In genomic region chr1:9652379-9653194, GRCh38 we compare ENCODE assay signal across 8 cellular contexts. TPM values are rescaled to one million over a fixed set of nuclear protein-coding genes. Genes with fewer than 3 reads are reported as not detected.
DNase-seq lines count a peak whose midpoint lies in the region; ATAC-seq and TF ChIP-seq lines count a peak whose summit lies in the region.

No MANE protein-coding gene starts in this region.

- H3K27me3 ChIP-seq in BLaER1 = no peaks in the 10 kb centered on the region

- TF ChIP-seq CTCF in activated B cell treated with CpG ODN at 0.5 μM for 24 hours (IDR thresholded peaks at IDR 0.05) (no peak), nephron progenitor cell (IDR thresholded peaks at IDR 0.05) (no peak)

- H3K36me3 ChIP-seq in BLaER1 = no peaks in the 10 kb centered on the region

- H3K36me3 Mint-ChIP-seq in activated B cell treated with CpG ODN at 0.5 μM for 24 hours (ENCODE audit: low read depth) (peaks cover 30% of the 10 kb centered on the region), nephron progenitor cell (ENCODE audit: low read depth) (no peaks in the 10 kb centered on the region)

- no peaks in the 10 kb centered on the region for H3K9me3 ChIP-seq in BLaER1

- peak; percentile 20 for ATAC-seq in HG02798 (IDR thresholded peaks at IDR 0.05; ENCODE audit: poor library complexity, unreplicated experiment)
- peak; percentile 12 for ATAC-seq in activated B cell treated with CpG ODN at 0.5 μM for 24 hours (ENCODE audit: low read depth)
- no peak for ATAC-seq in HG03442 (IDR thresholded peaks at IDR 0.05; ENCODE audit: unreplicated experiment)

- H3K4me3 Mint-ChIP-seq in activated B cell treated with CpG ODN at 0.5 μM for 24 hours (peak overlapping the region; percentile 96), nephron progenitor cell (peak overlapping the region; percentile 73)

- peak overlapping the region; percentile 94 for H3K4me3 ChIP-seq in BLaER1

- H3K27me3 Mint-ChIP-seq in activated B cell treated with CpG ODN at 0.5 μM for 24 hours = no peaks in the 10 kb centered on the region
- peaks cover 74% of the 10 kb centered on the region for H3K27me3 Mint-ChIP-seq in nephron progenitor cell (ENCODE audit: low read depth, poor library complexity)

- intact Hi-C loops in activated B cell treated with CpG ODN at 0.5 μM for 24 hours (cut with micrococcal nuclease) = loop anchor here (10.0 kb wide), 1 partner anchor 228 kb away; no protein-coding TSS in a partner anchor

- H3K4me2 ChIP-seq in BLaER1 = peak overlapping the region; percentile 96

- CTCF ChIA-PET in activated B cell treated with CpG ODN at 0.5 μM for 24 hours (lab: Charles Lee) = interaction anchor here (0.6 to 7.3 kb wide), 6 partner anchors 24 to 70 kb away, joined by 3 to 125 read pairs (median 3); partner anchors contain the start of gene TMEM201

- H3K9me3 Mint-ChIP-seq in activated B cell treated with CpG ODN at 0.5 μM for 24 hours = no peaks in the 10 kb centered on the region
- no peaks in the 10 kb centered on the region for H3K9me3 Mint-ChIP-seq in nephron progenitor cell

- H3K27ac Mint-ChIP-seq in activated B cell treated with CpG ODN at 0.5 μM for 24 hours (peak overlapping the region; percentile 99), nephron progenitor cell (no peak overlapping the region)

- peak overlapping the region; percentile 95 for H3K9ac ChIP-seq in BLaER1

- POLR2A ChIA-PET in activated B cell treated with CpG ODN at 0.5 μM for 24 hours (lab: Charles Lee) = interaction anchor here (0.6 to 13.1 kb wide), 21 partner anchors 8 to 780 kb away, joined by 3 to 699 read pairs (median 7); partner anchors contain the start of gene CTNNBIP1

- H3K4me1 Mint-ChIP-seq in activated B cell treated with CpG ODN at 0.5 μM for 24 hours (peaks cover 61% of the 10 kb centered on the region), nephron progenitor cell (peaks cover 27% of the 10 kb centered on the region)

- peaks cover 75% of the 10 kb centered on the region for H3K4me1 ChIP-seq in BLaER1

- DNase-seq in activated B cell treated with CpG ODN at 0.5 μM for 24 hours = peak; percentile 53
- DNase-seq in effector CD4-positive, alpha-beta T cell = peak; percentile 64
- DNase-seq in nephron progenitor cell = peak; percentile 16
- DNase-seq in NCI-H2029 (lab: John Stamatoyannopoulos, UW) = no peak
- DNase-seq in HCEC 1CT = no peak

- peak overlapping the region; percentile 98 for H3K27ac ChIP-seq in BLaER1

- peaks cover 25% of the 10 kb centered on the region for H4K20me1 ChIP-seq in BLaER1

RNA-seq across cellular contexts. Expression of gene PIK3CD, which starts 1.1 kb away (rescaled TPM):
- total RNA-seq in activated B cell treated with CpG ODN at 0.5 μM for 24 hours = 238 and 265 TPM in 2 replicates

Comparison
In these comparisons a context has a peak if more than half of its experiments do, and no peak if none do; other contexts are left out.
1. DNase-seq: peak in activated B cell treated with CpG ODN at 0.5 μM for 24 hours (single experiment), effector CD4-positive, alpha-beta T cell (single experiment) and nephron progenitor cell (single experiment); none in NCI-H2029 (single experiment) and HCEC 1CT (single experiment).